ENCODE assay signal across 8 cellular contexts in the genomic region with DNA sequence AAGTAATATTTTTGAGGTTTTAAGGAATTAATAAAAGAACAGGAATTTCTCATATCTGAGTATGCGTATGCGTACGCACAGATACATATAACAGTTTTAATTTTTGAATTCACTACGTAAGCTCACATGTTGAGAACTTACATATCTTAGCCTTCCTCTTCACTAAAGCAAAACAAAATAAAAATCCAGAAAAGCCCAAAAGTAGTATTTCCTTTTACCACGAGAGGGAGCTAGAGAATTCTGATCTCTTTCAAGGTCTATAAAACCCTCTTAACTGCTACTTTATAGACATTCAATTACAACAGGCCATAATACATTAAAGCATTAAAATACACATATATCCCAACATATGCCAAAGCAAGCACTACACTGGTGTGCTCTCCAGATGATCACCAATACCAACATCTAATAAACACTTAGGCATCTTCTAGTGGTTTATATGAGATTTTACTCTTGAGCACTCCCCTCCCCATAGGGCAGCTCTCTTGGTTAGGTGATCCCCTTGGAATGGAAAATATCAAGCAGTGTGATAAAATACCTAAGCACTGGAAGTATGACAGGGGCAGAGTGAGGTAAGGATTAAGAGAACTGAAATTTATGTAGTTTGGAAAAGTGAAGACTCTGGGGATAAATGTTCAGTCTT.
DNase-seq lines count a peak whose midpoint lies in the region; ATAC-seq and TF ChIP-seq lines count a peak whose summit lies in the region.

No MANE protein-coding gene starts in this region.

- no peaks in the 10 kb centered on the region for H3K4me1 ChIP-seq in SK-N-SH (ENCODE audit: control insufficient read depth in 1 of 2, insufficient read depth in 2 of 2, low read depth in 1 of 2, low read length in 1 of 2)
- no peaks in the 10 kb centered on the region for H3K4me1 ChIP-seq in fibroblast of lung (ENCODE audit: control insufficient read depth, extremely low read depth, insufficient read depth, low read length)
- no peaks in the 10 kb centered on the region for H3K4me1 ChIP-seq in psoas muscle

- no peaks in the 10 kb centered on the region for H3F3A ChIP-seq in SK-N-SH (replicated peaks; ENCODE audit: insufficient read depth)

- H3K27me3 ChIP-seq in SK-N-SH (ENCODE audit: insufficient read depth), result peaks cover 52% of the 10 kb centered on the region
- peaks cover 2% of the 10 kb centered on the region for H3K27me3 ChIP-seq in fibroblast of lung (ENCODE audit: control insufficient read depth, insufficient read depth, low read length)
- H3K27me3 ChIP-seq in psoas muscle (ENCODE audit: insufficient read depth in 3 of 3, low read length in 2 of 3), result peaks cover 0 to 13% (median 8%) of the 10 kb centered on the region in 3 donors

- H4K20me1 ChIP-seq in SK-N-SH (ENCODE audit: insufficient read depth) (no peaks in the 10 kb centered on the region), fibroblast of lung (ENCODE audit: control insufficient read depth, extremely low read depth, insufficient read depth, low read length) (no peaks in the 10 kb centered on the region)

- H2AFZ ChIP-seq in SK-N-SH (ENCODE audit: low read depth) (no peak overlapping the region), fibroblast of lung (ENCODE audit: low read length) (no peak overlapping the region)

- no peak overlapping the region for H3K9ac ChIP-seq in SK-N-SH
- no peak overlapping the region for H3K9ac ChIP-seq in fibroblast of lung (ENCODE audit: insufficient read depth, low read length)

- intact Hi-C loops in psoas muscle (cut with DNase I), result loop anchor here (2.0 to 5.0 kb wide), 3 partner anchors 25 to 283 kb away; partner anchors contain the start of gene HOXB8 (in 1 of the 2)

- no peak overlapping the region for H3K4me2 ChIP-seq in SK-N-SH
- H3K4me2 ChIP-seq in fibroblast of lung (ENCODE audit: extremely low read depth, insufficient read depth, low read length), result no peak overlapping the region

- CTCF ChIA-PET in SK-N-SH (lab: Yijun Ruan, JAX), result interaction anchor here (0.5 to 5.9 kb wide), 50 partner anchors 9 to 654 kb away, joined by 3 to 66 read pairs (median 4); partner anchors contain the start of gene HOXB9

- peak; percentile 73 for TF ChIP-seq RAD21 in SK-N-SH (IDR thresholded peaks at IDR 0.05; ENCODE audit: low read length)

- H3K9me3 ChIP-seq in SK-N-SH (no peaks in the 10 kb centered on the region), fibroblast of lung (ENCODE audit: control insufficient read depth, insufficient read depth, low read depth, low read length) (no peaks in the 10 kb centered on the region), psoas muscle (no peaks in the 10 kb centered on the region)

- no peak for TF ChIP-seq POLR2A in NB4 (IDR thresholded peaks at IDR 0.05; ENCODE audit: extremely low read depth, insufficient read length)

- H3K79me2 ChIP-seq in SK-N-SH (ENCODE audit: insufficient read depth), result no peaks in the 10 kb centered on the region
- no peaks in the 10 kb centered on the region for H3K79me2 ChIP-seq in fibroblast of lung (ENCODE audit: control insufficient read depth, insufficient read depth, low read length)

- H3K9me2 ChIP-seq in SK-N-SH, result no peaks in the 10 kb centered on the region

- DNase-seq in DMS 273 (lab: John Stamatoyannopoulos, UW; ENCODE audit: unreplicated experiment), result peak; percentile 76
- DNase-seq in DMS 273 treated with DMSO at 0.1 percent for 48 hours (lab: John Stamatoyannopoulos, UW), result no peak
- DNase-seq in NB4 (ENCODE audit: low read depth), result peak; percentile 45
- DNase-seq in SK-N-SH, result peak; percentile 34
- peak; percentile 33 to 83 for DNase-seq in fibroblast of lung (ENCODE audit: low read depth in 2 of 2)
- DNase-seq in psoas muscle, result no peak
- DNase-seq in ureter (ENCODE audit: low spot score), result no peak

- ATAC-seq in psoas muscle (peak in 1 of 4 donors; percentile 40), GM19452 (IDR thresholded peaks at IDR 0.05; ENCODE audit: unreplicated experiment) (no peak)

- H3K36me3 ChIP-seq in SK-N-SH (replicated peaks in 1 of 2; ENCODE audit: control insufficient read depth in 1 of 2, insufficient read depth in 2 of 2, low read length in 1 of 2) (no peaks in the 10 kb centered on the region), fibroblast of lung (ENCODE audit: control insufficient read depth, insufficient read depth, low read length) (no peaks in the 10 kb centered on the region), psoas muscle (ENCODE audit: insufficient read depth in 1 of 2, low read depth in 1 of 2) (no peaks in the 10 kb centered on the region)

- POLR2A ChIA-PET in SK-N-SH (lab: Yijun Ruan, JAX), result no interaction called here

- peak; percentile 37 for TF ChIP-seq CTCF in NB4 (IDR thresholded peaks at IDR 0.05; ENCODE audit: low read depth, low read length)
- TF ChIP-seq CTCF in SK-N-SH (IDR thresholded peaks at IDR 0.05), result peak; percentile 95
- TF ChIP-seq CTCF in fibroblast of lung (conservative IDR thresholded peaks at IDR 0.05 in 1 of 2, IDR thresholded peaks at IDR 0.05 in 1 of 2; ENCODE audit: low read depth in 1 of 2, low read length in 2 of 2), result peak; percentile 36 to 60
- peak; percentile 72 for TF ChIP-seq CTCF in psoas muscle (IDR thresholded peaks at IDR 0.05)

- TF ChIP-seq EP300 in SK-N-SH (IDR thresholded peaks at IDR 0.05; ENCODE audit: borderline replicate concordance in 1 of 2, low read depth in 1 of 2, low read length in 1 of 2), result no peak

- WGBS in SK-N-SH (ENCODE audit: low lambda C conversion rate), result 0% methylated on average over 5 of the region's 5 CpGs
- WGBS in psoas muscle, 3 donors, result 7 to 12% (median 10%) methylated on average over 5 of the region's 5 CpGs

- H3K4me3 ChIP-seq in NB4 (ENCODE audit: low read depth, low read length), result no peak overlapping the region
- H3K4me3 ChIP-seq in SK-N-SH (ENCODE audit: low read depth in 2 of 2, low read length in 1 of 2), result no peak overlapping the region
- H3K4me3 ChIP-seq in fibroblast of lung (replicated peaks in 1 of 4; ENCODE audit: control extremely low read depth in 1 of 4, insufficient read depth in 1 of 4, low read depth in 3 of 4, low read length in 4 of 4), result no peak overlapping the region
- no peak overlapping the region for H3K4me3 ChIP-seq in psoas muscle

- H3K27ac ChIP-seq in SK-N-SH (ENCODE audit: low read depth in 2 of 2, low read length in 1 of 2) (no peak overlapping the region), fibroblast of lung (ENCODE audit: insufficient read depth, low read length) (no peak overlapping the region), psoas muscle (no peak overlapping the region)

TF ChIP-seq in SK-N-SH, 30 proteins besides CTCF, POLR2A, EP300 and RAD21:
- TF ChIP-seq SMC3 (IDR thresholded peaks at IDR 0.05; ENCODE audit: low read depth, low read length), result peak; percentile 66
- no peak for TF ChIP-seq FOXJ3 (CRISPR knock-in tag; IDR thresholded peaks at IDR 0.05)
TF ChIP-seq in SK-N-SH: peak in this region for 1.

Comparison
In these comparisons a context has a peak if more than half of its experiments do, and no peak if none do; other contexts are left out.
1. DNase-seq: peak in DMS 273 (single experiment), NB4 (single experiment), SK-N-SH (single experiment) and fibroblast of lung (2 of 2); none in DMS 273 treated with DMSO at 0.1 percent for 48 hours (single experiment), psoas muscle (0 of 2) and ureter (single experiment).
2. CTCF ChIP-seq: peak in every context shown above with its lines; median percentile 95 in SK-N-SH; 72 in psoas muscle; 48 in fibroblast of lung; 37 in NB4.